In the genomic region with DNA sequence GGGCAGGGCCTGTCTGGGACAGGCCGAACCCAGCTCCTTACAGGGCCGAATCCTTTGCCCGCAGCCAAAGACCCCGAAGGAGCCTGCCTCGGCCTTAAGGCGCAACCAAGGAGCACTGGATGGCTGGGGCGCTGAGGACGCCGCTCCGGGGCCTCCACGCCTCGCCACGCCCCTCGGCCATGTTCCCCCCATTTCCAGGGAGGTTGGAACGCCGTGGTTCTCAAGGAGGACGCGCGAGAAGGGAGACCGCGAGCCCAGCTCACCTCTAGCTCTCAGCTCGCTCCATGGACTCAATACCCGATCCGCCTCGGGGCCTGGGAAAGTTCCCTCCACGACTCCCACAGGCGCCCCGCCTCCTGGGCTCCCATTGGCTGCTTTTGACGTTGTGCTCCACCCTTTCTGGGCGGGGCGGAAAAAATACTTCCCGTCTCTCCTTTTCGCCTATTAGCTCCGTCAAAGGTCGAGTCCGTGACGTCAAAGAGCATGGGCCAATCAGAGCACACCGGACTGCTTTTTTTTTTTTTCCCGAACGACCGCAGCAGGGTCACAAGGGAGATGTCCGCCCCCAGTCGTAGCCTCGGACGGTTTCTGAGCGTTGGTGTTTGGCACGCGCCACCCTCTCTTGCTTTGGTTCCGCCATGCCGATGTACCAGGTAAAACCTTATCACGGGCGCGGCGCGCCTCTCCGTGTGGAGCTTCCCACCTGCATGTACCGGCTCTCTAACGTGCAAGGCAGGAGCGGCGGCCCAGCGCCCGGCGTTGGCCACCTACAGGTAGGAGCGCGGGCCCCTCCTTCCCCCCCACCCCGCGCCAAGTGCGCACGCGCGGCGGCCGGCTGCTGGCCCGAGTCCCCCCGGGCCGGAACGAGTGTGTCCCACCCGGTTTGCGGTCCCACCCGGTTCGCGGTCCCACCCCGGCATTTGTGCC, we compare ENCODE assay signal across 8 cellular contexts.
DNase-seq lines count a peak whose midpoint lies in the region; ATAC-seq, FAIRE-seq and TF ChIP-seq lines count a peak whose summit lies in the region.

No MANE protein-coding gene starts in this region.

- peaks cover 3% of the 10 kb centered on the region for H3F3A ChIP-seq in smooth muscle cell (ENCODE audit: low read depth)

- under 1% methylated on average over 73 of the region's 83 CpGs for WGBS in smooth muscle cell (ENCODE audit: low lambda C conversion rate)

- peak overlapping the region; percentile 76 for H3K4me3 ChIP-seq in WERI-Rb-1 (ENCODE audit: low read depth, low read length)
- H3K4me3 ChIP-seq in bronchial epithelial cell (ENCODE audit: low read depth, low read length) = peak overlapping the region; percentile 95
- peak overlapping the region; percentile 89 for H3K4me3 ChIP-seq in smooth muscle cell

- peak overlapping the region; percentile 98 for H3K4me2 ChIP-seq in smooth muscle cell

- no peak for FAIRE-seq in bronchial epithelial cell (lab: Jason Lieb, UNC)

- TF ChIP-seq CTCF in WERI-Rb-1 (IDR thresholded peaks at IDR 0.05; ENCODE audit: low read depth, low read length) = peak; percentile 33; the same call in 1 of the 2 replicates
- peak; percentile 48 for TF ChIP-seq CTCF in bronchial epithelial cell (IDR thresholded peaks at IDR 0.05; ENCODE audit: insufficient read depth, low read length, severe bottlenecking)
- TF ChIP-seq CTCF in smooth muscle cell (IDR thresholded peaks at IDR 0.05; ENCODE audit: borderline replicate concordance, insufficient read depth, poor library complexity, severe bottlenecking) = peak; percentile 27

- peak; percentile 100 for DNase-seq in ACHN
- DNase-seq in NCI-H2196 (lab: John Stamatoyannopoulos, UW; ENCODE audit: unreplicated experiment) = peak; percentile 99
- peak; percentile 99 for DNase-seq in WERI-Rb-1
- DNase-seq in bronchial epithelial cell (ENCODE audit: low read depth) = peak; percentile 97
- peak; percentile 100 for DNase-seq in iPS-NIHi7 (ENCODE audit: extremely low spot score)
- DNase-seq in smooth muscle cell (lab: John Stamatoyannopoulos, UW; ENCODE audit: unreplicated experiment) = peak; percentile 98

- peak overlapping the region; percentile 92 for H3K9ac ChIP-seq in smooth muscle cell (ENCODE audit: low read depth)

- H3K27ac ChIP-seq in WERI-Rb-1 (peak overlapping the region; percentile 85), smooth muscle cell (ENCODE audit: low read depth) (peak overlapping the region; percentile 98)

- in situ Hi-C loops in ACHN (cut with HindIII; ENCODE audit: low pct_ligation_motif_present, low pct_unique_long_range_greater_than_20kb, low sequenced_read_pairs) = no loop called here

- H3K36me3 ChIP-seq in WERI-Rb-1 (peaks cover 11% of the 10 kb centered on the region), bronchial epithelial cell (ENCODE audit: control insufficient read depth, insufficient read depth, low read length) (no peaks in the 10 kb centered on the region), smooth muscle cell (ENCODE audit: low read depth) (no peaks in the 10 kb centered on the region)

- H3K4me1 ChIP-seq in smooth muscle cell (ENCODE audit: low read depth) = no peaks in the 10 kb centered on the region

- H3K79me2 ChIP-seq in smooth muscle cell (ENCODE audit: low read depth) = peaks cover 33% of the 10 kb centered on the region

- no peaks in the 10 kb centered on the region for H3K9me3 ChIP-seq in WERI-Rb-1 (ENCODE audit: severe bottlenecking)
- H3K9me3 ChIP-seq in smooth muscle cell (replicated peaks; ENCODE audit: low read depth) = no peaks in the 10 kb centered on the region

- H2AFZ ChIP-seq in smooth muscle cell (ENCODE audit: low read depth) = peak overlapping the region; percentile 95

- peak; percentile 81 for ATAC-seq in GM18868 (IDR thresholded peaks at IDR 0.05; ENCODE audit: unreplicated experiment)
- ATAC-seq in HG03108 (IDR thresholded peaks at IDR 0.05; ENCODE audit: unreplicated experiment) = peak; percentile 82

- H3K27me3 ChIP-seq in WERI-Rb-1 (ENCODE audit: insufficient read depth, low read depth, severe bottlenecking) (no peaks in the 10 kb centered on the region), bronchial epithelial cell (ENCODE audit: control insufficient read depth, insufficient read depth, low read length) (no peaks in the 10 kb centered on the region), smooth muscle cell (ENCODE audit: low read depth) (no peaks in the 10 kb centered on the region)

- H4K20me1 ChIP-seq in smooth muscle cell (ENCODE audit: low read depth) = no peaks in the 10 kb centered on the region

Comparison
In these comparisons a context has a peak if more than half of its experiments do, and no peak if none do; other contexts are left out.
1. Peak in every context shown above with its lines: DNase-seq, ATAC-seq, H3K4me3 ChIP-seq and H3K27ac ChIP-seq.